12 cellular contexts compared by ENCODE assay signal in the genomic region with DNA sequence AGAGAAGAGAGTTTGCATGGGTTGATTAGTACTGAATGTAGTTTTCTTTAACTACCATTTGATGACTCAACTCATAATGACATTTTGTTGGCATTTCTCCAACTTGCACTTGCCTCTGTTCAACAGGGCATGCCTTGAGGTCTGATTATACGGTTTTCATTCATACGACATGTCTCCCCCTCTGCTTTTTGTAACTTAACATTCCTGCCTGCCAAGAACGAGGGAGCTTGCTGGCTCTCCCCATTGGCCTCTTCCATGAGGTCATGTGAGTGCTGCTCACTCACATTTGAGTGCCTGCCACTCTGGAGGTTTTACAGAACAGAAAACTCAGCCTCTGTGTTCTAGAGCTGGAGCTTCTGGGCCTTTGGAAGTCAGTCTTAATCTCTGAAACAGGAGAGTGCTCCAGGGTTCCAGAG. TPM values are rescaled to one million over a fixed set of nuclear protein-coding genes. Genes with fewer than 3 reads are reported as not detected.
DNase-seq lines count a peak whose midpoint lies in the region; ATAC-seq, FAIRE-seq and TF ChIP-seq lines count a peak whose summit lies in the region.
"Had no signal": no experiment of that assay in that cellular context is flagged by ENCODE, and none has a peak within 500 bp of the region (broad histone marks: within the 10 kb centered on the region; RNA-seq: fewer than 3 reads in every experiment).

No MANE protein-coding gene starts in this region.

- H3K4me3 Mint-ChIP-seq in astrocyte (ENCODE audit: unreplicated experiment) (no peak overlapping the region), endothelial cell (ENCODE audit: unreplicated experiment) (no peak overlapping the region)
- H3K4me3 Mint-ChIP-seq: activated naive CD8-positive, alpha-beta T cell; T-helper 17 cell had no signal

- H3K4me1 Mint-ChIP-seq in astrocyte (ENCODE audit: low read depth, unreplicated experiment) (peaks cover 10% of the 10 kb centered on the region), endothelial cell (ENCODE audit: unreplicated experiment) (peaks cover 20% of the 10 kb centered on the region)

- H3K27ac Mint-ChIP-seq in astrocyte (ENCODE audit: unreplicated experiment) (no peak overlapping the region), endothelial cell (ENCODE audit: unreplicated experiment) (no peak overlapping the region)
- no peak overlapping the region for H3K27ac Mint-ChIP-seq in activated naive CD4-positive, alpha-beta T cell treated with anti-CD3 and anti-CD28 coated beads, Interleukin-2, amount 50 U/mL, for 72 hours
- H3K27ac Mint-ChIP-seq: activated naive CD8-positive, alpha-beta T cell; T-helper 17 cell had no signal

- H3K27me3 Mint-ChIP-seq in astrocyte (ENCODE audit: low read depth, unreplicated experiment): no peaks in the 10 kb centered on the region
- no peaks in the 10 kb centered on the region for H3K27me3 Mint-ChIP-seq in endothelial cell (ENCODE audit: unreplicated experiment)
- H3K27me3 Mint-ChIP-seq: activated naive CD8-positive, alpha-beta T cell; T-helper 17 cell had no signal

- no peak overlapping the region for H3K4me3 ChIP-seq in A673 (ENCODE audit: low read depth, low read length, poor library complexity, severe bottlenecking)
- H3K4me3 ChIP-seq in astrocyte (ENCODE audit: insufficient read depth, low read depth, low read length): no peak overlapping the region
- H3K4me3 ChIP-seq: prostate gland had no signal

- POLR2A ChIA-PET in A673 (lab: Charles Lee; ENCODE audit: low non-redundant PET): no interaction called here

- no peaks in the 10 kb centered on the region for H3K79me2 ChIP-seq in astrocyte (ENCODE audit: insufficient read depth, low read length)

- H3K9me3 Mint-ChIP-seq in astrocyte (ENCODE audit: unreplicated experiment): no peaks in the 10 kb centered on the region
- H3K9me3 Mint-ChIP-seq in activated naive CD4-positive, alpha-beta T cell treated with anti-CD3 and anti-CD28 coated beads, Interleukin-2, amount 50 U/mL, for 72 hours: peaks cover 3 to 6% of the 10 kb centered on the region in 2 donors
- no peaks in the 10 kb centered on the region for H3K9me3 Mint-ChIP-seq in endothelial cell (ENCODE audit: unreplicated experiment)

- H3K9ac ChIP-seq in astrocyte (ENCODE audit: low read length): no peak overlapping the region

- no peaks in the 10 kb centered on the region for H4K20me1 ChIP-seq in astrocyte (ENCODE audit: insufficient read depth, low read length)

- no peaks in the 10 kb centered on the region for H3K27me3 ChIP-seq in A673 (replicated peaks; ENCODE audit: insufficient read depth, low read depth, low read length, poor library complexity)
- no peaks in the 10 kb centered on the region for H3K27me3 ChIP-seq in astrocyte (ENCODE audit: insufficient read depth, low read length)

- CTCF ChIA-PET in A673 (lab: Charles Lee): no interaction called here

- BruUV-seq in A673 (replicated peaks; lab: Mats Ljungman, UMichigan): no TSS peak

- H3K27ac ChIP-seq in A673 (ENCODE audit: low read depth, low read length, poor library complexity, severe bottlenecking) (no peak overlapping the region), astrocyte (ENCODE audit: low read depth, low read length) (no peak overlapping the region)
- H3K27ac ChIP-seq: prostate gland had no signal

- H2AFZ ChIP-seq in astrocyte (ENCODE audit: low read depth, low read length): no peak overlapping the region

- H3K36me3 Mint-ChIP-seq in astrocyte (ENCODE audit: low read depth, unreplicated experiment) (no peaks in the 10 kb centered on the region), endothelial cell (ENCODE audit: low read depth, unreplicated experiment) (peaks cover 5% of the 10 kb centered on the region)
- H3K36me3 Mint-ChIP-seq in activated naive CD4-positive, alpha-beta T cell treated with anti-CD3 and anti-CD28 coated beads, Interleukin-2, amount 50 U/mL, for 72 hours: peaks cover 4 to 9% of the 10 kb centered on the region in 2 donors

- peak; percentile 91 for DNase-seq in A673 (ENCODE audit: low spot score)
- DNase-seq in LoVo (ENCODE audit: low spot score): peak; percentile 25
- peak; percentile 51 for DNase-seq in astrocyte (ENCODE audit: low read depth)
- DNase-seq in iris pigment epithelial cell (ENCODE audit: low read depth): peak; percentile 74
- DNase-seq in activated naive CD4-positive, alpha-beta T cell treated with anti-CD3 and anti-CD28 coated beads, Interleukin-2, amount 50 U/mL, for 72 hours (ENCODE audit: low spot score in 2 of 2): no peak
- no peak for DNase-seq in endothelial cell (ENCODE audit: low spot score)
- DNase-seq in GM10266 (ENCODE audit: extremely low spot score): no peak
- DNase-seq: T-helper 17 cell had no signal

- H3K9me3 ChIP-seq in A673 (ENCODE audit: low read depth, low read length, poor library complexity, severe bottlenecking) (no peaks in the 10 kb centered on the region), astrocyte (ENCODE audit: insufficient read depth, low read depth, low read length) (no peaks in the 10 kb centered on the region)
- H3K9me3 ChIP-seq: prostate gland had no signal

- H3K4me1 ChIP-seq in A673 (ENCODE audit: insufficient read depth, low read length, poor library complexity, severe bottlenecking): peaks cover 30% of the 10 kb centered on the region
- no peaks in the 10 kb centered on the region for H3K4me1 ChIP-seq in astrocyte (ENCODE audit: insufficient read depth, low read length)
- H3K4me1 ChIP-seq: prostate gland had no signal

- intact Hi-C loops in A673 (cut with micrococcal nuclease; ENCODE audit: unreplicated experiment): no loop called here

- ATAC-seq in activated naive CD4-positive, alpha-beta T cell treated with anti-CD3 and anti-CD28 coated beads, Interleukin-2, amount 50 U/mL, for 72 hours: no peak
- ATAC-seq in HG02884 (IDR thresholded peaks at IDR 0.05; ENCODE audit: unreplicated experiment): no peak
- ATAC-seq: T-helper 17 cell had no signal

- no peak overlapping the region for H3K4me2 ChIP-seq in astrocyte (ENCODE audit: low read length)

- TF ChIP-seq CTCF in A673 (conservative IDR thresholded peaks at IDR 0.05; ENCODE audit: low read depth, low read length): no peak
- no peak for TF ChIP-seq CTCF in astrocyte (IDR thresholded peaks at IDR 0.05; ENCODE audit: insufficient read depth, low read depth, low read length)
- TF ChIP-seq CTCF in endothelial cell (IDR thresholded peaks at IDR 0.05; ENCODE audit: unreplicated experiment): no peak
- no peak for TF ChIP-seq CTCF in GM10266 (IDR thresholded peaks at IDR 0.05; ENCODE audit: control insufficient read depth, insufficient read depth, low read depth, missing control alignments)

- H3K36me3 ChIP-seq in A673 (ENCODE audit: insufficient read depth, low read length, poor library complexity, severe bottlenecking) (no peaks in the 10 kb centered on the region), astrocyte (ENCODE audit: insufficient read depth, low read length) (no peaks in the 10 kb centered on the region)
- H3K36me3 ChIP-seq: prostate gland had no signal

- FAIRE-seq in astrocyte (lab: Jason Lieb, UNC): no peak
- FAIRE-seq: GM18507 had no signal

RNA-seq across cellular contexts. Expression of a gene that starts 19.7 kb away (rescaled TPM):
- total RNA-seq in A673 (2021) (14.1 and 20.7 TPM in 2 replicates), astrocyte (8.8 and 10.1 TPM in 2 replicates), endothelial cell (ENCODE audit: unreplicated experiment) (30.5 TPM)
- total RNA-seq in activated naive CD4-positive, alpha-beta T cell treated with anti-CD3 and anti-CD28 coated beads, Interleukin-2, amount 50 U/mL, for 72 hours: 1 to 10 TPM; 3.2 to 5.8 TPM

Comparison
In these comparisons a context has a peak if more than half of its experiments do, and no peak if none do; other contexts are left out.
1. DNase-seq: peak in A673 (single experiment), LoVo (single experiment), astrocyte (single experiment) and iris pigment epithelial cell (single experiment); none in activated naive CD4-positive, alpha-beta T cell treated with anti-CD3 and anti-CD28 coated beads, Interleukin-2, amount 50 U/mL, for 72 hours (0 of 2), endothelial cell (single experiment) and GM10266 (single experiment).